Comparison of ENCODE assay signal across 28 cellular contexts in genomic region chr4:56241500-56241899, GRCh38.
A peak's percentile ranks its signal among the peaks of the same experiment; 100 is the strongest.
DNase-seq lines count a peak whose midpoint lies in the region; ATAC-seq, FAIRE-seq and TF ChIP-seq lines count a peak whose summit lies in the region.
"Had no signal": no experiment of that assay in that cellular context is flagged by ENCODE, and none has a peak within 500 bp of the region (broad histone marks: within the 10 kb centered on the region; RNA-seq: fewer than 3 reads in every experiment).

No MANE protein-coding gene starts in this region.

- no peaks in the 10 kb centered on the region for H3K9me3 ChIP-seq in A549
- H3K9me3 ChIP-seq in esophagus muscularis mucosa: no peaks in the 10 kb centered on the region
- no peaks in the 10 kb centered on the region for H3K9me3 ChIP-seq in mucosa of rectum (ENCODE audit: control insufficient read depth in 2 of 2, low read length in 2 of 2)
- H3K9me3 ChIP-seq: upper lobe of right lung had no signal

- 32% methylated on average over 6 of the region's 6 CpGs for WGBS in A549 (ENCODE audit: missing lambda C conversion rate)
- 77% methylated on average over 6 of the region's 6 CpGs for WGBS in esophagus muscularis mucosa

- H3K4me3 ChIP-seq in A549: no peak overlapping the region
- H3K4me3 ChIP-seq in esophagus muscularis mucosa: no peak overlapping the region
- H3K4me3 ChIP-seq in mucosa of rectum (ENCODE audit: low read length in 2 of 2): peak overlapping the region; percentile 22 to 37
- H3K4me3 ChIP-seq: GM23338, K562, upper lobe of right lung had no signal

- no peak for TF ChIP-seq EP300 in A549 (IDR thresholded peaks at IDR 0.05)
- no peak for TF ChIP-seq EP300 in esophagus muscularis mucosa (IDR thresholded peaks at IDR 0.05)

- TF ChIP-seq POLR2A in A549 (IDR thresholded peaks at IDR 0.05; ENCODE audit: low read length): no peak
- TF ChIP-seq POLR2A in esophagus muscularis mucosa (IDR thresholded peaks at IDR 0.05; ENCODE audit: low read depth): no peak

- no peak overlapping the region for H3K9ac ChIP-seq in mucosa of rectum (ENCODE audit: low read depth in 1 of 2, low read length in 2 of 2)

- no peak for TF ChIP-seq RAD21 in A549 (conservative IDR thresholded peaks at IDR 0.05 in 1 of 2, IDR thresholded peaks at IDR 0.05 in 1 of 2)

- intact Hi-C loops in esophagus muscularis mucosa (cut with DNase I): no loop called here
- intact Hi-C loops in left cardiac atrium (cut with DNase I): no loop called here

- CTCF ChIA-PET in A549 (lab: Yijun Ruan, JAX): no interaction called here

- H3K27me3 ChIP-seq in esophagus muscularis mucosa: no peaks in the 10 kb centered on the region
- no peaks in the 10 kb centered on the region for H3K27me3 ChIP-seq in mucosa of rectum (ENCODE audit: control insufficient read depth in 2 of 2, insufficient read depth in 2 of 2, low read length in 2 of 2)
- H3K27me3 ChIP-seq: upper lobe of right lung had no signal

- TF ChIP-seq CTCF in A549 (IDR thresholded peaks at IDR 0.05) (no peak), esophagus muscularis mucosa (IDR thresholded peaks at IDR 0.05) (no peak)

- ATAC-seq in A549 (peak in 1 of 2 experiments; percentile 39; a peak in 1 of 6 replicates), left cardiac atrium (no peak)
- ATAC-seq: activated CD8-positive, alpha-beta T cell treated with anti-CD3 and anti-CD28 coated beads, Interleukin-2, amount 10 ng/mL, durations not matched to agents 7 days and 5 days; GM23338; natural killer cell treated with Interleukin-12 subunit alpha and Interleukin-12 subunit beta and Interleukin-15 and Interleukin-18, amount 100 ng/mL, for 72 hours; upper lobe of right lung had no signal

- peak overlapping the region; percentile 52 for H3K4me2 ChIP-seq in A549
- H3K4me2 ChIP-seq: GM23338 had no signal

- FAIRE-seq in A549 (lab: Jason Lieb, UNC): no peak
- FAIRE-seq: bronchial epithelial cell, D721Med had no signal

- POLR2A ChIA-PET in A549 (lab: Yijun Ruan, JAX): interaction anchor here (0.5 kb wide), 1 partner anchor 133 kb away, joined by 3 read pairs; no protein-coding TSS in a partner anchor

- DNase-seq in A549 (ENCODE audit: low read depth in 1 of 2, low spot score in 1 of 2) (peak in 1 of 2 experiments; percentile 1), NCI-H69 (lab: John Stamatoyannopoulos, UW) (peak; percentile 13), esophagus muscularis mucosa (ENCODE audit: extremely low spot score) (peak; percentile 42), NCI-H82 treated with DMSO at 0.1 percent for 48 hours (lab: John Stamatoyannopoulos, UW; ENCODE audit: unreplicated experiment) (no peak), amniotic stem cell (lab: John Stamatoyannopoulos, UW) (no peak), left cardiac atrium (no peak)
- no peak for DNase-seq in activated CD4-positive, alpha-beta T cell treated with anti-CD3 and anti-CD28 coated beads for 48 hours
- DNase-seq: activated CD8-positive, alpha-beta T cell treated with anti-CD3 and anti-CD28 coated beads, Interleukin-2, amount 10 ng/mL, durations not matched to agents 7 days and 5 days; anterior cingulate cortex; CD4-positive, CD25-positive, alpha-beta regulatory T cell; DND-41; effector CD4-positive, alpha-beta T cell; HFFc6; NCI-H1092 treated with DMSO at 0.1 percent for 48 hours; NCI-H1694 treated with DMSO at 0.1 percent for 48 hours; NCI-H524 treated with DMSO at 0.1 percent for 48 hours; SHP77 treated with DMSO at 0.1 percent for 48 hours; stimulated activated naive CD4-positive, alpha-beta T cell; SW 1271; T-helper 9 cell; upper lobe of right lung had no signal

- H3K4me1 ChIP-seq in A549 (peaks cover 8% of the 10 kb centered on the region; the same call in 2 of the 3 replicates), esophagus muscularis mucosa (no peaks in the 10 kb centered on the region), mucosa of rectum (ENCODE audit: control insufficient read depth in 2 of 2, insufficient read depth in 2 of 2, low read length in 2 of 2) (peaks cover 0 to 29% of the 10 kb centered on the region in 2 donors)
- H3K4me1 ChIP-seq: upper lobe of right lung had no signal

- H3K36me3 ChIP-seq in esophagus muscularis mucosa (no peaks in the 10 kb centered on the region), mucosa of rectum (ENCODE audit: control insufficient read depth in 2 of 2, insufficient read depth in 2 of 2, low read length in 2 of 2) (no peaks in the 10 kb centered on the region)
- H3K36me3 ChIP-seq: upper lobe of right lung had no signal

- H3K27ac ChIP-seq in A549 (no peak overlapping the region; a peak in 1 of 6 replicates), esophagus muscularis mucosa (replicated peaks in 1 of 4) (no peak overlapping the region), mucosa of rectum (ENCODE audit: low read depth in 2 of 2, low read length in 2 of 2) (peak overlapping the region; percentile 72 to 75)
- H3K27ac ChIP-seq: epithelial cell of prostate, upper lobe of right lung had no signal

TF ChIP-seq in A549, 52 proteins besides CTCF, POLR2A, EP300 and RAD21:
- TF ChIP-seq ELK1 (IDR thresholded peaks at IDR 0.05; ENCODE audit: low read depth, low read length): no peak
- TF ChIP-seq BHLHE40 (IDR thresholded peaks at IDR 0.05; ENCODE audit: low read depth, low read length): no peak
- TF ChIP-seq NFE2L2 (conservative IDR thresholded peaks at IDR 0.05; ENCODE audit: low read length): no peak
- TF ChIP-seq, protein P1, sequence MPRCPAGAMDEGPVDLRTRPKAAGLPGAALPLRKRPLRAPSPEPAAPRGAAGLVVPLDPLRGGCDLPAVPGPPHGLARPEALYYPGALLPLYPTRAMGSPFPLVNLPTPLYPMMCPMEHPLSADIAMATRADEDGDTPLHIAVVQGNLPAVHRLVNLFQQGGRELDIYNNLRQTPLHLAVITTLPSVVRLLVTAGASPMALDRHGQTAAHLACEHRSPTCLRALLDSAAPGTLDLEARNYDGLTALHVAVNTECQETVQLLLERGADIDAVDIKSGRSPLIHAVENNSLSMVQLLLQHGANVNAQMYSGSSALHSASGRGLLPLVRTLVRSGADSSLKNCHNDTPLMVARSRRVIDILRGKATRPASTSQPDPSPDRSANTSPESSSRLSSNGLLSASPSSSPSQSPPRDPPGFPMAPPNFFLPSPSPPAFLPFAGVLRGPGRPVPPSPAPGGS (IDR thresholded peaks at IDR 0.05): no peak
- no peak for TF ChIP-seq HMGXB4 (CRISPR knock-in tag; IDR thresholded peaks at IDR 0.05; ENCODE audit: borderline replicate concordance)
- no peak for TF ChIP-seq JUN (IDR thresholded peaks at IDR 0.05)
- TF ChIP-seq POLR2AphosphoS2 (conservative IDR thresholded peaks at IDR 0.05; ENCODE audit: low read length): no peak
- TF ChIP-seq, protein P2, sequence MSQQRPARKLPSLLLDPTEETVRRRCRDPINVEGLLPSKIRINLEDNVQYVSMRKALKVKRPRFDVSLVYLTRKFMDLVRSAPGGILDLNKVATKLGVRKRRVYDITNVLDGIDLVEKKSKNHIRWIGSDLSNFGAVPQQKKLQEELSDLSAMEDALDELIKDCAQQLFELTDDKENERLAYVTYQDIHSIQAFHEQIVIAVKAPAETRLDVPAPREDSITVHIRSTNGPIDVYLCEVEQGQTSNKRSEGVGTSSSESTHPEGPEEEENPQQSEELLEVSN (IDR thresholded peaks at IDR 0.05; ENCODE audit: borderline replicate concordance, low read depth): no peak
- no peak for TF ChIP-seq HES2 (IDR thresholded peaks at IDR 0.05)
- TF ChIP-seq GATA3 (IDR thresholded peaks at IDR 0.05; ENCODE audit: borderline replicate concordance): no peak
- no peak for TF ChIP-seq MAFK (IDR thresholded peaks at IDR 0.05; ENCODE audit: partially characterized antibody)
- TF ChIP-seq EHMT2 (IDR thresholded peaks at IDR 0.05; ENCODE audit: low read depth): no peak
- TF ChIP-seq MYC (IDR thresholded peaks at IDR 0.05; ENCODE audit: borderline replicate concordance, low read length): no peak
- TF ChIP-seq ZNF302 (CRISPR knock-in tag; IDR thresholded peaks at IDR 0.05): no peak
- no peak for TF ChIP-seq JUNB (IDR thresholded peaks at IDR 0.05)

Comparison
In these comparisons a context has a peak if more than half of its experiments do, and no peak if none do; other contexts are left out.
1. DNase-seq: peak in NCI-H69 (single experiment) and esophagus muscularis mucosa (single experiment); none in NCI-H82 treated with DMSO at 0.1 percent for 48 hours (single experiment), activated CD4-positive, alpha-beta T cell treated with anti-CD3 and anti-CD28 coated beads for 48 hours (single experiment), amniotic stem cell (single experiment) and left cardiac atrium (single experiment).
2. H3K27ac ChIP-seq: peak in mucosa of rectum (2 of 2); none in A549 (0 of 2) and esophagus muscularis mucosa (0 of 4).
3. H3K4me3 ChIP-seq: peak in mucosa of rectum (2 of 2); none in A549 (single experiment) and esophagus muscularis mucosa (0 of 4).